9 cellular contexts compared by ENCODE assay signal in the genomic region with DNA sequence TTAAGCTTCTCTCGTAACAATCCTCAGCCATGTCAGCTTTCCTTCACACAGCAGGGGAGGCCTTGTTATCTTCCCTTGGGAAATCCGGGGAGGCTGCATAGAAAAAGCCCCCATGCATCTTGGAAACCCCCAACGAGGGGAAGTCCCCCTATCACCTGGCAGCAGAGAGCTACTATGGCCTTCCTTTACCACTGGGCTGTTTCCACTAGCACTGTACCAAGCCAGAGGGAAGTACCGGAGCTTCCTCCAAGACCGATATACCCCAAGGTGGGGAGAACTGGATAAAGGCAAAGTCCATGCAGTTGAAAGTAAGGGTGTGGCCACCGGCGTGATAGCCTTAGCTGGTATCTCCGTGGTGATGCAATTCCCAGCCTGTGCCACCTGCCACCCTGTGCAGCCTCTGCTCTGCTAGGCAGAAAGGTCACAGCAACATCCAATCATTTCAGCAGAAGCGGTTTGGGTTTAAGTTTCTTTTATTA. TPM values are rescaled to one million over a fixed set of nuclear protein-coding genes. Genes with fewer than 3 reads are reported as not detected.
DNase-seq lines count a peak whose midpoint lies in the region; ATAC-seq, FAIRE-seq and TF ChIP-seq lines count a peak whose summit lies in the region.
"Had no signal": no experiment of that assay in that cellular context is flagged by ENCODE, and none has a peak within 500 bp of the region (broad histone marks: within the 10 kb centered on the region; RNA-seq: fewer than 3 reads in every experiment).

No MANE protein-coding gene starts in this region.

- 47 to 57% methylated on average over 5 to 9 of the region's 9 CpGs for WGBS in upper lobe of left lung, 2 donors

- ATAC-seq in GM18508 (IDR thresholded peaks at IDR 0.05; ENCODE audit: insufficient read depth, unreplicated experiment) (peak; percentile 41), GM23338 (peak; percentile 29), mucosa of descending colon (peak; percentile 80), upper lobe of left lung (ENCODE audit: low FRiP score in 2 of 2) (no peak)

- no peaks in the 10 kb centered on the region for H3K9me3 Mint-ChIP-seq in GM23338
- H3K9me3 Mint-ChIP-seq: nephron; T-helper 1 cell treated with Interleukin-12 subunit alpha and Interleukin-12 subunit beta and Interleukin-4 antibody, amounts not matched to agents 30 μg/mL and 1 μg/mL, for 36 hours had no signal

- no peaks in the 10 kb centered on the region for H4K20me1 ChIP-seq in GM23338 (replicated peaks; ENCODE audit: insufficient read depth)

- H3K27me3 Mint-ChIP-seq in GM23338 (ENCODE audit: insufficient read depth, low read depth, poor library complexity) = peaks cover 17% of the 10 kb centered on the region

- no peaks in the 10 kb centered on the region for H3K9me2 ChIP-seq in GM23338 (ENCODE audit: insufficient read depth)

- peaks cover 15% of the 10 kb centered on the region; the same call in 1 of the 2 replicates for H3F3A ChIP-seq in GM23338 (replicated peaks; ENCODE audit: low read depth)

- intact Hi-C loops in mucosa of descending colon (cut with DNase I, micrococcal nuclease) = no loop called here

- H3K79me2 ChIP-seq in GM23338 (replicated peaks; ENCODE audit: insufficient read depth) = no peaks in the 10 kb centered on the region

- no peak overlapping the region for H3K4me2 ChIP-seq in GM23338

- H3K4me1 Mint-ChIP-seq in GM23338 = peaks cover 35% of the 10 kb centered on the region

- H3K9me3 ChIP-seq in mucosa of descending colon = no peaks in the 10 kb centered on the region
- no peaks in the 10 kb centered on the region for H3K9me3 ChIP-seq in upper lobe of left lung

- TF ChIP-seq EP300 in upper lobe of left lung (IDR thresholded peaks at IDR 0.05) = no peak

- no peaks in the 10 kb centered on the region for H3K27me3 ChIP-seq in GM23338 (ENCODE audit: insufficient read depth)
- H3K27me3 ChIP-seq in upper lobe of left lung = no peaks in the 10 kb centered on the region

- H3K36me3 ChIP-seq in GM23338 (ENCODE audit: insufficient read depth) = no peaks in the 10 kb centered on the region
- no peaks in the 10 kb centered on the region for H3K36me3 ChIP-seq in mucosa of descending colon (ENCODE audit: low read depth)
- no peaks in the 10 kb centered on the region for H3K36me3 ChIP-seq in upper lobe of left lung

- peak overlapping the region; percentile 67; the same call in 1 of the 2 replicates for H3K27ac Mint-ChIP-seq in GM23338
- H3K27ac Mint-ChIP-seq: T-helper 1 cell treated with Interleukin-12 subunit alpha and Interleukin-12 subunit beta and Interleukin-4 antibody, amounts not matched to agents 30 μg/mL and 1 μg/mL, for 36 hours had no signal

- no peak overlapping the region for H3K4me3 Mint-ChIP-seq in GM23338
- H3K4me3 Mint-ChIP-seq: nephron; T-helper 1 cell treated with Interleukin-12 subunit alpha and Interleukin-12 subunit beta and Interleukin-4 antibody, amounts not matched to agents 30 μg/mL and 1 μg/mL, for 36 hours had no signal

- TF ChIP-seq CTCF in GM23338 (conservative IDR thresholded peaks at IDR 0.05; ENCODE audit: low read depth in 2 of 2) (no peak), mucosa of descending colon (IDR thresholded peaks at IDR 0.05) (no peak), upper lobe of left lung (IDR thresholded peaks at IDR 0.05) (no peak)

- H3K4me3 ChIP-seq in GM23338 = no peak overlapping the region
- no peak overlapping the region for H3K4me3 ChIP-seq in mucosa of descending colon
- no peak overlapping the region for H3K4me3 ChIP-seq in upper lobe of left lung

- no peak for TF ChIP-seq POLR2A in upper lobe of left lung (IDR thresholded peaks at IDR 0.05)

- H3K4me1 ChIP-seq in GM23338 (ENCODE audit: insufficient read depth) = peaks cover 21% of the 10 kb centered on the region
- peaks cover 50% of the 10 kb centered on the region for H3K4me1 ChIP-seq in mucosa of descending colon (ENCODE audit: low read depth)
- H3K4me1 ChIP-seq in upper lobe of left lung = peaks cover 15 to 23% (median 19%) of the 10 kb centered on the region in 4 donors

- DNase-seq in GM23338 (ENCODE audit: low spot score) = peak; percentile 47
- peak; percentile 88 for DNase-seq in NOMO-1 treated with DMSO at 0.1 percent for 48 hours (lab: John Stamatoyannopoulos, UW; ENCODE audit: unreplicated experiment)
- DNase-seq in mucosa of descending colon = peak; percentile 83 to 89 (median 88)
- no peak for DNase-seq in upper lobe of left lung
- no peak for DNase-seq in urothelium cell line (ENCODE audit: low spot score)
- no peak for DNase-seq in SIG-M5 treated with dmso at 0.1 percent for 504 hours (lab: John Stamatoyannopoulos, UW; ENCODE audit: unreplicated experiment)

- no peaks in the 10 kb centered on the region; the same call in 2 of the 3 replicates for H3K36me3 Mint-ChIP-seq in GM23338 (ENCODE audit: low read depth)

- FAIRE-seq in urothelium cell line (lab: Jason Lieb, UNC) = no peak

- no peak overlapping the region for H2AFZ ChIP-seq in GM23338

- H3K27ac ChIP-seq in GM23338 (ENCODE audit: low read depth) (peak overlapping the region; percentile 2), upper lobe of left lung (no peak overlapping the region)

TF ChIP-seq in GM23338, 12 proteins besides CTCF, POLR2A, EP300 and RAD21 (continues in another document):
- TF ChIP-seq ZNF114 (CRISPR knock-in tag; IDR thresholded peaks at IDR 0.05) = no peak
- no peak for TF ChIP-seq ZNF331 (CRISPR knock-in tag; IDR thresholded peaks at IDR 0.05; ENCODE audit: low read depth)
- TF ChIP-seq CREB1 (CRISPR knock-in tag; IDR thresholded peaks at IDR 0.05; ENCODE audit: low read depth) = no peak
- TF ChIP-seq EZH2 (IDR thresholded peaks at IDR 0.05; ENCODE audit: low read depth, unreplicated experiment) = no peak
- TF ChIP-seq, protein P1, sequence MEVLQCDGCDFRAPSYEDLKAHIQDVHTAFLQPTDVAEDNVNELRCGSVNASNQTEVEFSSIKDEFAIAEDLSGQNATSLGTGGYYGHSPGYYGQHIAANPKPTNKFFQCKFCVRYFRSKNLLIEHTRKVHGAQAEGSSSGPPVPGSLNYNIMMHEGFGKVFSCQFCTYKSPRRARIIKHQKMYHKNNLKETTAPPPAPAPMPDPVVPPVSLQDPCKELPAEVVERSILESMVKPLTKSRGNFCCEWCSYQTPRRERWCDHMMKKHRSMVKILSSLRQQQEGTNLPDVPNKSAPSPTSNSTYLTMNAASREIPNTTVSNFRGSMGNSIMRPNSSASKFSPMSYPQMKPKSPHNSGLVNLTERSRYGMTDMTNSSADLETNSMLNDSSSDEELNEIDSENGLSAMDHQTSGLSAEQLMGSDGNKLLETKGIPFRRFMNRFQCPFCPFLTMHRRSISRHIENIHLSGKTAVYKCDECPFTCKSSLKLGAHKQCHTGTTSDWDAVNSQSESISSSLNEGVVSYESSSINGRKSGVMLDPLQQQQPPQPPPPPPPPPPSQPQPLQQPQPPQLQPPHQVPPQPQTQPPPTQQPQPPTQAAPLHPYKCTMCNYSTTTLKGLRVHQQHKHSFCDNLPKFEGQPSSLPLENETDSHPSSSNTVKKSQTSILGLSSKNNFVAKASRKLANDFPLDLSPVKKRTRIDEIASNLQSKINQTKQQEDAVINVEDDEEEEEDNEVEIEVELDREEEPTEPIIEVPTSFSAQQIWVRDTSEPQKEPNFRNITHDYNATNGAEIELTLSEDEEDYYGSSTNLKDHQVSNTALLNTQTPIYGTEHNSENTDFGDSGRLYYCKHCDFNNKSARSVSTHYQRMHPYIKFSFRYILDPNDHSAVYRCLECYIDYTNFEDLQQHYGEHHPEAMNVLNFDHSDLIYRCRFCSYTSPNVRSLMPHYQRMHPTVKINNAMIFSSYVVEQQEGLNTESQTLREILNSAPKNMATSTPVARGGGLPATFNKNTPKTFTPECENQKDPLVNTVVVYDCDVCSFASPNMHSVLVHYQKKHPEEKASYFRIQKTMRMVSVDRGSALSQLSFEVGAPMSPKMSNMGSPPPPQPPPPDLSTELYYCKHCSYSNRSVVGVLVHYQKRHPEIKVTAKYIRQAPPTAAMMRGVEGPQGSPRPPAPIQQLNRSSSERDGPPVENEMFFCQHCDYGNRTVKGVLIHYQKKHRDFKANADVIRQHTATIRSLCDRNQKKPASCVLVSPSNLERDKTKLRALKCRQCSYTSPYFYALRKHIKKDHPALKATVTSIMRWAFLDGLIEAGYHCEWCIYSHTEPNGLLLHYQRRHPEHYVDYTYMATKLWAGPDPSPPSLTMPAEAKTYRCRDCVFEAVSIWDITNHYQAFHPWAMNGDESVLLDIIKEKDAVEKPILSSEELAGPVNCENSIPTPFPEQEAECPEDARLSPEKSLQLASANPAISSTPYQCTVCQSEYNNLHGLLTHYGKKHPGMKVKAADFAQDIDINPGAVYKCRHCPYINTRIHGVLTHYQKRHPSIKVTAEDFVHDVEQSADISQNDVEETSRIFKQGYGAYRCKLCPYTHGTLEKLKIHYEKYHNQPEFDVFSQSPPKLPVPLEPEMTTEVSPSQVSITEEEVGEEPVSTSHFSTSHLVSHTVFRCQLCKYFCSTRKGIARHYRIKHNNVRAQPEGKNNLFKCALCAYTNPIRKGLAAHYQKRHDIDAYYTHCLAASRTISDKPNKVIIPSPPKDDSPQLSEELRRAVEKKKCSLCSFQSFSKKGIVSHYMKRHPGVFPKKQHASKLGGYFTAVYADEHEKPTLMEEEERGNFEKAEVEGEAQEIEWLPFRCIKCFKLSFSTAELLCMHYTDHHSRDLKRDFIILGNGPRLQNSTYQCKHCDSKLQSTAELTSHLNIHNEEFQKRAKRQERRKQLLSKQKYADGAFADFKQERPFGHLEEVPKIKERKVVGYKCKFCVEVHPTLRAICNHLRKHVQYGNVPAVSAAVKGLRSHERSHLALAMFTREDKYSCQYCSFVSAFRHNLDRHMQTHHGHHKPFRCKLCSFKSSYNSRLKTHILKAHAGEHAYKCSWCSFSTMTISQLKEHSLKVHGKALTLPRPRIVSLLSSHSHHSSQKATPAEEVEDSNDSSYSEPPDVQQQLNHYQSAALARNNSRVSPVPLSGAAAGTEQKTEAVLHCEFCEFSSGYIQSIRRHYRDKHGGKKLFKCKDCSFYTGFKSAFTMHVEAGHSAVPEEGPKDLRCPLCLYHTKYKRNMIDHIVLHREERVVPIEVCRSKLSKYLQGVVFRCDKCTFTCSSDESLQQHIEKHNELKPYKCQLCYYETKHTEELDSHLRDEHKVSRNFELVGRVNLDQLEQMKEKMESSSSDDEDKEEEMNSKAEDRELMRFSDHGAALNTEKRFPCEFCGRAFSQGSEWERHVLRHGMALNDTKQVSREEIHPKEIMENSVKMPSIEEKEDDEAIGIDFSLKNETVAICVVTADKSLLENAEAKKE (CRISPR knock-in tag; IDR thresholded peaks at IDR 0.05) = no peak

RNA-seq across cellular contexts. Expression of a gene that starts 4.4 kb away (rescaled TPM):
- 45.2 and 51.9 TPM in 2 replicates for total RNA-seq in GM23338 (2014; rRNA removed; shearing (Covaris generic))
- 7.2 and 8.1 TPM in 2 replicates for polyA plus RNA-seq in GM23338 (2016; fragmentation: Nextera tagmentation; extraction: Ambion mirVana)
- 10 to 100 TPM; 57.6 to 77.7 (median 67.1) TPM for total RNA-seq in mucosa of descending colon
- 10 to 100 TPM; 12.1 to 55.5 (median 24.8) TPM for total RNA-seq in upper lobe of left lung

RNA-seq across cellular contexts. Expression of a gene that starts 30.6 kb away (rescaled TPM):
- 62.4 and 75.2 TPM in 2 replicates for total RNA-seq in GM23338 (2014; rRNA removed; shearing (Covaris generic))
- 55.3 and 56.4 TPM in 2 replicates for polyA plus RNA-seq in GM23338 (2016; fragmentation: Nextera tagmentation; extraction: Ambion mirVana)
- total RNA-seq in mucosa of descending colon = 10 to 100 TPM; 14.8 to 23.7 (median 15.9) TPM
- 10 to 100 TPM in 5 of 6 donors, 1 to 10 TPM in 1; 9.5 to 19.4 (median 14.0) TPM for total RNA-seq in upper lobe of left lung

Comparison
In these comparisons a context has a peak if more than half of its experiments do, and no peak if none do; other contexts are left out.
1. ATAC-seq: peak in GM18508 (single experiment), GM23338 (single experiment) and mucosa of descending colon (single experiment); none in upper lobe of left lung (0 of 2).
2. DNase-seq: peak in GM23338 (single experiment), NOMO-1 treated with DMSO at 0.1 percent for 48 hours (single experiment) and mucosa of descending colon (3 of 3); none in upper lobe of left lung (0 of 2), urothelium cell line (single experiment) and SIG-M5 treated with dmso at 0.1 percent for 504 hours (single experiment).